Comparison of ENCODE assay signal across 10 cellular contexts in the genomic region with DNA sequence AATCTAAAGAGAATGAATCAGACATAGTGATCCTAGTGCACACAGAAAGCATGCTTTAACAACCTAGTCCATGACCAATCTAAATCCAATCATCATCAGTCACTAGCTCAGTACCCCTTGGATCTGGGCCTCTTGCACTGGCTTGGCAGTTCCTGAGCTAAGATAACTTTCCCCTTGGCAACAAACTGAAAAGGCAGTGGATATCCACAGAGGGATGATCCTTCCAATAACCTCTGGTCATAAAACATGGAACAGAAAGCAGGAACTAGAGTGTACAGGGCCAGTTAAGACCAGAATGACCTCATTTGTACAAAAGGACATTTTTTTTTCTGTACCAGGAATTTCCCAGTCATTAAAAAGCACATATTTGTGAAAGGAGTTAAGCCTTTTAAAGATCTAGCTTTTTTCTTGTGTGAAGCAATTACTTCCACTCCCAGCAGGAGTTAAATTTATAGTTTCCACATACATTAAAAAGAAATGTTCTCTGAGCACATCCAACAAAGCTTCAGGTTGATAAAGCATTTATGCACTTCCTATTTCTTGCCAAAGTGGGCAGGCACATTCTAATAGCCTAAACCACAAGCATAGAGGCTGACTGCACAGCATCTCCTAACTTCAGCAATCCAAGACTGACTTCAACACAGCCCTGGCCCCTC. TPM values are rescaled to one million over a fixed set of nuclear protein-coding genes. Genes with fewer than 3 reads are reported as not detected.
DNase-seq lines count a peak whose midpoint lies in the region; ATAC-seq and TF ChIP-seq lines count a peak whose summit lies in the region.
"Had no signal": no experiment of that assay in that cellular context is flagged by ENCODE, and none has a peak within 500 bp of the region (broad histone marks: within the 10 kb centered on the region; RNA-seq: fewer than 3 reads in every experiment).

No MANE protein-coding gene starts in this region.

- no peak overlapping the region for H3K4me3 Mint-ChIP-seq in activated CD8-positive, alpha-beta T cell treated with anti-CD3 and anti-CD28 coated beads for 36 hours

- H3K27me3 Mint-ChIP-seq in activated CD8-positive, alpha-beta T cell treated with anti-CD3 and anti-CD28 coated beads for 36 hours, result no peaks in the 10 kb centered on the region

- no peaks in the 10 kb centered on the region for H3K4me1 Mint-ChIP-seq in activated CD8-positive, alpha-beta T cell treated with anti-CD3 and anti-CD28 coated beads for 36 hours (ENCODE audit: low read depth)

- no peak for TF ChIP-seq EP300 in gastroesophageal sphincter (IDR thresholded peaks at IDR 0.05)

- no peak overlapping the region for H3K27ac Mint-ChIP-seq in activated CD8-positive, alpha-beta T cell treated with anti-CD3 and anti-CD28 coated beads for 36 hours

- H3K36me3 ChIP-seq in gastroesophageal sphincter, result no peaks in the 10 kb centered on the region

- ATAC-seq in gastroesophageal sphincter, result peak; percentile 65
- peak; percentile 88 for ATAC-seq in sciatic nerve
- no peak for ATAC-seq in HG02759 (IDR thresholded peaks at IDR 0.05; ENCODE audit: unreplicated experiment)
- ATAC-seq in activated CD8-positive, alpha-beta T cell treated with anti-CD3 and anti-CD28 coated beads for 36 hours, result no peak

- TF ChIP-seq POLR2A in gastroesophageal sphincter (IDR thresholded peaks at IDR 0.05), result no peak

- no peaks in the 10 kb centered on the region for H3K36me3 Mint-ChIP-seq in activated CD8-positive, alpha-beta T cell treated with anti-CD3 and anti-CD28 coated beads for 36 hours (ENCODE audit: low read depth)

- no peaks in the 10 kb centered on the region for H3K4me1 ChIP-seq in gastroesophageal sphincter

- TF ChIP-seq CTCF in gastroesophageal sphincter (IDR thresholded peaks at IDR 0.05), result no peak
- TF ChIP-seq CTCF in activated CD8-positive, alpha-beta T cell treated with anti-CD3 and anti-CD28 coated beads for 36 hours (IDR thresholded peaks at IDR 0.05), result no peak

- CTCF ChIA-PET in activated CD8-positive, alpha-beta T cell treated with anti-CD3 and anti-CD28 coated beads for 36 hours (lab: Charles Lee), result interaction anchor here (0.5 kb wide), 1 partner anchor 660 kb away, joined by 4 read pairs; no protein-coding TSS in a partner anchor

- H3K27ac ChIP-seq in gastroesophageal sphincter, result peak overlapping the region in 2 of 4 donors; percentile 28 to 62

- POLR2A ChIA-PET in activated CD8-positive, alpha-beta T cell treated with anti-CD3 and anti-CD28 coated beads for 36 hours (lab: Charles Lee), result no interaction called here

- H3K9me3 ChIP-seq in gastroesophageal sphincter, result no peaks in the 10 kb centered on the region

- H3K27me3 ChIP-seq in gastroesophageal sphincter, result no peaks in the 10 kb centered on the region

- H3K9me3 Mint-ChIP-seq in activated CD8-positive, alpha-beta T cell treated with anti-CD3 and anti-CD28 coated beads for 36 hours, result no peaks in the 10 kb centered on the region

- H3K4me3 ChIP-seq in gastroesophageal sphincter, result no peak overlapping the region

- intact Hi-C loops in sciatic nerve (cut with DNase I), result no loop called here
- intact Hi-C loops in activated CD8-positive, alpha-beta T cell treated with anti-CD3 and anti-CD28 coated beads for 36 hours (cut with micrococcal nuclease), result no loop called here

- DNase-seq in H4 (ENCODE audit: low spot score), result peak; percentile 26
- DNase-seq in SKM-1 treated with dmso at 0.1 percent for 144 hours (lab: John Stamatoyannopoulos, UW; ENCODE audit: unreplicated experiment), result peak; percentile 33
- DNase-seq in sciatic nerve (ENCODE audit: low spot score), result no peak
- DNase-seq in inferior parietal cortex (ENCODE audit: extremely low spot score), result no peak
- no peak for DNase-seq in activated CD8-positive, alpha-beta T cell treated with anti-CD3 and anti-CD28 coated beads for 36 hours
- DNase-seq in stimulated activated CD4-positive, alpha-beta T cell treated with anti-CD3 and anti-CD28 coated beads, Interleukin-4, amount 100 ng/mL, for 1 hour, result no peak
- DNase-seq: NCI-H526 treated with DMSO at 0.1 percent for 48 hours, substantia nigra had no signal

RNA-seq across cellular contexts. Expression of a gene that starts 30.0 kb away (rescaled TPM):
- total RNA-seq in H4 (2014; rRNA removed; shearing (Covaris generic)), result 1.3 and 1.4 TPM in 2 replicates
- total RNA-seq in gastroesophageal sphincter, result 10 to 100 TPM in 1 of 4 donors, 1 to 10 TPM in 3; 1.5 to 10.3 (median 3.7) TPM
- 12.4 TPM for total RNA-seq in sciatic nerve
- not detected for total RNA-seq in activated CD8-positive, alpha-beta T cell treated with anti-CD3 and anti-CD28 coated beads for 36 hours

Comparison
In these comparisons a context has a peak if more than half of its experiments do, and no peak if none do; other contexts are left out.
1. DNase-seq: peak in H4 (single experiment) and SKM-1 treated with dmso at 0.1 percent for 144 hours (single experiment); none in sciatic nerve (single experiment), inferior parietal cortex (single experiment), activated CD8-positive, alpha-beta T cell treated with anti-CD3 and anti-CD28 coated beads for 36 hours (single experiment) and stimulated activated CD4-positive, alpha-beta T cell treated with anti-CD3 and anti-CD28 coated beads, Interleukin-4, amount 100 ng/mL, for 1 hour (single experiment).
2. ATAC-seq: peak in gastroesophageal sphincter (single experiment) and sciatic nerve (single experiment); none in HG02759 (single experiment) and activated CD8-positive, alpha-beta T cell treated with anti-CD3 and anti-CD28 coated beads for 36 hours (single experiment).